Comparison of ENCODE assay signal across 15 cellular contexts in genomic region chr6:154218787-154219186, GRCh38.
DNase-seq lines count a peak whose midpoint lies in the region; ATAC-seq lines count a peak whose summit lies in the region.
"Had no signal": no experiment of that assay in that cellular context is flagged by ENCODE, and none has a peak within 500 bp of the region (broad histone marks: within the 10 kb centered on the region; RNA-seq: fewer than 3 reads in every experiment).

No MANE protein-coding gene starts in this region.

- H3K27me3 Mint-ChIP-seq in activated CD4-positive, alpha-beta memory T cell treated with anti-CD3 and anti-CD28 coated beads for 36 hours: no peaks in the 10 kb centered on the region
- no peaks in the 10 kb centered on the region for H3K27me3 Mint-ChIP-seq in activated CD4-positive, alpha-beta memory T cell treated with anti-CD3 and anti-CD28 coated beads, Interleukin-2, amount 10 ng/mL, durations not matched to agents 7 days and 5 days
- no peaks in the 10 kb centered on the region for H3K27me3 Mint-ChIP-seq in T-helper 17 cell
- no peaks in the 10 kb centered on the region for H3K27me3 Mint-ChIP-seq in naive thymus-derived CD4-positive, alpha-beta T cell

- H3K4me3 Mint-ChIP-seq in activated CD4-positive, alpha-beta memory T cell treated with anti-CD3 and anti-CD28 coated beads for 36 hours: peak overlapping the region; percentile 4
- no peak overlapping the region for H3K4me3 Mint-ChIP-seq in activated CD4-positive, alpha-beta memory T cell treated with anti-CD3 and anti-CD28 coated beads, Interleukin-2, amount 10 ng/mL, durations not matched to agents 7 days and 5 days
- H3K4me3 Mint-ChIP-seq in T-helper 17 cell: no peak overlapping the region
- H3K4me3 Mint-ChIP-seq in naive thymus-derived CD4-positive, alpha-beta T cell: peak overlapping the region in 9 of 10 donors; percentile 62 to 86 (median 78)

- H3K27me3 ChIP-seq in BLaER1 treated with 17β-estradiol and CSF1 and Interleukin-3, amounts not matched to agents 10 nM and 100 nM: no peaks in the 10 kb centered on the region
- no peaks in the 10 kb centered on the region for H3K27me3 ChIP-seq in naive thymus-derived CD4-positive, alpha-beta T cell (ENCODE audit: control insufficient read depth in 2 of 2, insufficient read depth in 2 of 2, low read length in 2 of 2)

- intact Hi-C loops in activated CD4-positive, alpha-beta memory T cell treated with anti-CD3 and anti-CD28 coated beads for 36 hours (cut with micrococcal nuclease): loop anchor here (1.0 to 2.0 kb wide), 3 partner anchors 11 to 32 kb away; no protein-coding TSS in a partner anchor
- intact Hi-C loops in naive thymus-derived CD4-positive, alpha-beta T cell (cut with micrococcal nuclease): loop anchor here in 1 of 2 donors (1.0 to 2.0 kb wide), 7 partner anchors 9 to 62 kb away; no protein-coding TSS in a partner anchor
- intact Hi-C loops in sciatic nerve (cut with DNase I): no loop called here

- H3K4me1 ChIP-seq in BLaER1 treated with 17β-estradiol and CSF1 and Interleukin-3, amounts not matched to agents 10 nM and 100 nM: peaks cover 15 to 46% (median 18%) of the 10 kb centered on the region in 10 experiments; a peak in 19 of 20 replicates
- peaks cover 0 to 50% of the 10 kb centered on the region in 2 donors for H3K4me1 ChIP-seq in naive thymus-derived CD4-positive, alpha-beta T cell (ENCODE audit: control insufficient read depth in 2 of 2, insufficient read depth in 2 of 2, low read length in 2 of 2)

- H4K20me1 ChIP-seq in BLaER1 treated with 17β-estradiol and CSF1 and Interleukin-3, amounts not matched to agents 10 nM and 100 nM: peaks cover 0 to 26% (median 0%) of the 10 kb centered on the region in 11 experiments; a peak in 6 of 22 replicates

- ATAC-seq in T-helper 17 cell (peak; percentile 52), HG02852 (IDR thresholded peaks at IDR 0.05; ENCODE audit: unreplicated experiment) (no peak), sciatic nerve (no peak)
- ATAC-seq in naive thymus-derived CD4-positive, alpha-beta T cell: peak; percentile 67
- ATAC-seq: K562 had no signal

- peaks cover 10% of the 10 kb centered on the region for H3K36me3 Mint-ChIP-seq in activated CD4-positive, alpha-beta memory T cell treated with anti-CD3 and anti-CD28 coated beads for 36 hours
- H3K36me3 Mint-ChIP-seq in activated CD4-positive, alpha-beta memory T cell treated with anti-CD3 and anti-CD28 coated beads, Interleukin-2, amount 10 ng/mL, durations not matched to agents 7 days and 5 days (ENCODE audit: low read depth): peaks cover 18% of the 10 kb centered on the region
- H3K36me3 Mint-ChIP-seq in T-helper 17 cell (ENCODE audit: low read depth): peaks cover 12% of the 10 kb centered on the region
- H3K36me3 Mint-ChIP-seq in naive thymus-derived CD4-positive, alpha-beta T cell: peaks cover 0 to 54% (median 28%) of the 10 kb centered on the region in 5 donors

- DNase-seq in activated CD4-positive, alpha-beta memory T cell treated with anti-CD3 and anti-CD28 coated beads for 36 hours: no peak
- DNase-seq in activated CD4-positive, alpha-beta memory T cell treated with anti-CD3 and anti-CD28 coated beads, Interleukin-2, amount 10 ng/mL, durations not matched to agents 7 days and 5 days: no peak
- DNase-seq in T-helper 17 cell (no peak), sciatic nerve (ENCODE audit: low spot score) (no peak), SKM-1 treated with dmso at 0.1 percent for 144 hours (lab: John Stamatoyannopoulos, UW; ENCODE audit: unreplicated experiment) (no peak)
- peak in 6 of 9 donors; percentile 16 to 47 (median 35) for DNase-seq in naive thymus-derived CD4-positive, alpha-beta T cell
- DNase-seq: DMS79 treated with DMSO at 0.1 percent for 48 hours; HCEC 1CT; NCI-H2227 treated with DMSO at 0.1 percent for 48 hours; NCI-H69; NK-92 treated with Interleukin-12 subunit alpha and Interleukin-12 subunit beta, amount 100 ng/mL, for 24 hours had no signal

- H3K4me1 Mint-ChIP-seq in activated CD4-positive, alpha-beta memory T cell treated with anti-CD3 and anti-CD28 coated beads for 36 hours (ENCODE audit: low read depth): peaks cover 62% of the 10 kb centered on the region
- peaks cover 7% of the 10 kb centered on the region for H3K4me1 Mint-ChIP-seq in activated CD4-positive, alpha-beta memory T cell treated with anti-CD3 and anti-CD28 coated beads, Interleukin-2, amount 10 ng/mL, durations not matched to agents 7 days and 5 days
- H3K4me1 Mint-ChIP-seq in T-helper 17 cell: peaks cover 31% of the 10 kb centered on the region
- H3K4me1 Mint-ChIP-seq in naive thymus-derived CD4-positive, alpha-beta T cell: peaks cover 22 to 83% (median 76%) of the 10 kb centered on the region in 7 donors

- peak overlapping the region; percentile 27 to 71 (median 44); a peak in 19 of 22 replicates for H3K4me2 ChIP-seq in BLaER1 treated with 17β-estradiol and CSF1 and Interleukin-3, amounts not matched to agents 10 nM and 100 nM

- H3K9me3 ChIP-seq in BLaER1 treated with 17β-estradiol and CSF1 and Interleukin-3, amounts not matched to agents 10 nM and 100 nM (replicated peaks in 1 of 11): 0 out of 22 replicates have a peak, but pooled peaks cover 0 to 13% (median 0%) of the 10 kb centered on the region in 11 experiments
- no peaks in the 10 kb centered on the region for H3K9me3 ChIP-seq in T-helper 17 cell (ENCODE audit: control insufficient read depth, low read length, poor library complexity, severe bottlenecking)
- H3K9me3 ChIP-seq in naive thymus-derived CD4-positive, alpha-beta T cell (ENCODE audit: control insufficient read depth in 2 of 3, low read length in 3 of 3): no peaks in the 10 kb centered on the region

- H3K4me3 ChIP-seq in BLaER1 treated with 17β-estradiol and CSF1 and Interleukin-3, amounts not matched to agents 10 nM and 100 nM: no peak overlapping the region
- H3K4me3 ChIP-seq in naive thymus-derived CD4-positive, alpha-beta T cell (ENCODE audit: low read length): peak overlapping the region; percentile 9
- H3K4me3 ChIP-seq: K562 had no signal

- H3K9ac ChIP-seq in BLaER1 treated with 17β-estradiol and CSF1 and Interleukin-3, amounts not matched to agents 10 nM and 100 nM: no peak overlapping the region

- CTCF ChIA-PET in activated CD4-positive, alpha-beta memory T cell treated with anti-CD3 and anti-CD28 coated beads for 36 hours (lab: Charles Lee): no interaction called here
- CTCF ChIA-PET in activated CD4-positive, alpha-beta memory T cell treated with anti-CD3 and anti-CD28 coated beads, Interleukin-2, amount 10 ng/mL, durations not matched to agents 7 days and 5 days (lab: Charles Lee): no interaction called here
- CTCF ChIA-PET in naive thymus-derived CD4-positive, alpha-beta T cell (lab: Charles Lee): interaction anchor here (2.1 kb wide), 1 partner anchor 59 kb away, joined by 5 read pairs; no protein-coding TSS in a partner anchor

- H3K27ac ChIP-seq in BLaER1 treated with 17β-estradiol and CSF1 and Interleukin-3, amounts not matched to agents 10 nM and 100 nM: peak overlapping the region in 2 of 11 experiments; percentile 20 to 58; a peak in 4 of 22 replicates
- H3K27ac ChIP-seq in naive thymus-derived CD4-positive, alpha-beta T cell (ENCODE audit: low read depth, low read length): peak overlapping the region; percentile 38
- H3K27ac ChIP-seq: C4-2B had no signal

- H3K36me3 ChIP-seq in BLaER1 treated with 17β-estradiol and CSF1 and Interleukin-3, amounts not matched to agents 10 nM and 100 nM: peaks cover 0 to 99% (median 94%) of the 10 kb centered on the region in 11 experiments; a peak in 19 of 22 replicates
- H3K36me3 ChIP-seq in naive thymus-derived CD4-positive, alpha-beta T cell (ENCODE audit: control insufficient read depth in 2 of 3, insufficient read depth in 3 of 3, low read length in 3 of 3): peaks cover 1 to 25% (median 4%) of the 10 kb centered on the region in 3 experiments

- POLR2A ChIA-PET in activated CD4-positive, alpha-beta memory T cell treated with anti-CD3 and anti-CD28 coated beads for 36 hours (lab: Charles Lee): interaction anchor here (1.4 kb wide), 1 partner anchor 11 kb away, joined by 3 read pairs; no protein-coding TSS in a partner anchor
- POLR2A ChIA-PET in activated CD4-positive, alpha-beta memory T cell treated with anti-CD3 and anti-CD28 coated beads, Interleukin-2, amount 10 ng/mL, durations not matched to agents 7 days and 5 days (lab: Charles Lee): no interaction called here
- POLR2A ChIA-PET in naive thymus-derived CD4-positive, alpha-beta T cell (lab: Charles Lee): interaction anchor here (1.0 to 2.6 kb wide), 4 partner anchors 10 to 58 kb away, joined by 3 to 14 read pairs (median 4); no protein-coding TSS in a partner anchor

- peak overlapping the region; percentile 5 for H3K27ac Mint-ChIP-seq in activated CD4-positive, alpha-beta memory T cell treated with anti-CD3 and anti-CD28 coated beads for 36 hours
- H3K27ac Mint-ChIP-seq in activated CD4-positive, alpha-beta memory T cell treated with anti-CD3 and anti-CD28 coated beads, Interleukin-2, amount 10 ng/mL, durations not matched to agents 7 days and 5 days: no peak overlapping the region
- peak overlapping the region; percentile 89 for H3K27ac Mint-ChIP-seq in T-helper 17 cell
- H3K27ac Mint-ChIP-seq in naive thymus-derived CD4-positive, alpha-beta T cell: peak overlapping the region in 8 of 9 donors; percentile 66 to 96 (median 88)

- H3K9me3 Mint-ChIP-seq in activated CD4-positive, alpha-beta memory T cell treated with anti-CD3 and anti-CD28 coated beads for 36 hours: no peaks in the 10 kb centered on the region
- no peaks in the 10 kb centered on the region for H3K9me3 Mint-ChIP-seq in activated CD4-positive, alpha-beta memory T cell treated with anti-CD3 and anti-CD28 coated beads, Interleukin-2, amount 10 ng/mL, durations not matched to agents 7 days and 5 days
- no peaks in the 10 kb centered on the region for H3K9me3 Mint-ChIP-seq in naive thymus-derived CD4-positive, alpha-beta T cell

Comparison
In these comparisons a context has a peak if more than half of its experiments do, and no peak if none do; other contexts are left out.
1. H3K4me3 Mint-ChIP-seq: peak in activated CD4-positive, alpha-beta memory T cell treated with anti-CD3 and anti-CD28 coated beads for 36 hours (single experiment) and naive thymus-derived CD4-positive, alpha-beta T cell (9 of 10); none in activated CD4-positive, alpha-beta memory T cell treated with anti-CD3 and anti-CD28 coated beads, Interleukin-2, amount 10 ng/mL, durations not matched to agents 7 days and 5 days (single experiment) and T-helper 17 cell (single experiment).
2. DNase-seq: peak in naive thymus-derived CD4-positive, alpha-beta T cell (6 of 9); none in activated CD4-positive, alpha-beta memory T cell treated with anti-CD3 and anti-CD28 coated beads for 36 hours (single experiment), activated CD4-positive, alpha-beta memory T cell treated with anti-CD3 and anti-CD28 coated beads, Interleukin-2, amount 10 ng/mL, durations not matched to agents 7 days and 5 days (single experiment), T-helper 17 cell (0 of 3), sciatic nerve (single experiment) and SKM-1 treated with dmso at 0.1 percent for 144 hours (single experiment).
3. ATAC-seq: peak in T-helper 17 cell (single experiment) and naive thymus-derived CD4-positive, alpha-beta T cell (single experiment); none in HG02852 (single experiment) and sciatic nerve (single experiment).